In the genomic region with DNA sequence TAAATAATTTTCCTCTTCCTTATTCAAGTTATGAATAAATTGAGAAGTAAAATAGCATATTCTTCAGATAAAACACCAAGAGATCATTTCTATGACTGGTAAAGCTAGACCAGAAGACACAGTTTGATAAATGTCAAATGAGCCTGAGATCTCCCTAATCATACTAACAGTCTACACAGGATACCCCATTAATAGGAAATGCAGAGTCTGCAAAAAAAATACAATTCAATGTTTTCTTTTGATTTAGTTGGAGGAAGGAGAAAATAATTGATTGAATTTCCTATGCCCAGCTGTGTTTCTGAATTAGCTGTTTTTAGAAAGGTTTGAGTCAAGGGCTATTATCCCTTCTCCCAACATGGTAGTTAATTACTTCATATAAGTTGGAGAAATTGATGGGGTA, we compare ENCODE assay signal across 32 cellular contexts.
"Had no signal": no experiment of that assay in that cellular context is flagged by ENCODE, and none has a peak within 500 bp of the region (broad histone marks: within the 10 kb centered on the region; RNA-seq: fewer than 3 reads in every experiment).

No MANE protein-coding gene starts in this region.

- DNase-seq: activated B cell treated with CpG ODN at 0.5 μM for 24 hours; activated CD4-positive, alpha-beta memory T cell treated with anti-CD3 and anti-CD28 coated beads for 36 hours; activated CD4-positive, alpha-beta memory T cell treated with anti-CD3 and anti-CD28 coated beads, Interleukin-2, amount 10 ng/mL, durations not matched to agents 7 days and 5 days; activated CD4-positive, alpha-beta T cell treated with anti-CD3 and anti-CD28 coated beads for 1 hour; activated CD4-positive, alpha-beta T cell treated with anti-CD3 and anti-CD28 coated beads for 36 hours; activated CD4-positive, alpha-beta T cell treated with anti-CD3 and anti-CD28 coated beads for 4 hours; activated CD4-positive, alpha-beta T cell treated with anti-CD3 and anti-CD28 coated beads for 48 hours; activated CD4-positive, alpha-beta T cell treated with anti-CD3 and anti-CD28 coated beads, Interleukin-2, amount 10 ng/mL, durations not matched to agents 24 days and 14 days; activated CD4-positive, alpha-beta T cell treated with anti-CD3 and anti-CD28 coated beads, Interleukin-2, amount 10 ng/mL, durations not matched to agents 7 days and 5 days; activated CD4-positive, alpha-beta T cell treated with anti-CD3 and anti-CD28 coated beads, Interleukin-2, amount 50 U/mL, for 1 hour; activated CD4-positive, alpha-beta T cell treated with anti-CD3 and anti-CD28 coated beads, Interleukin-2, amount 50 U/mL, for 4 hours; activated CD4-positive, alpha-beta T cell treated with anti-CD3 and anti-CD28 coated beads, Interleukin-2, amount 50 U/mL, for 48 hours; activated CD4-positive, CD25-positive, alpha-beta regulatory T cell; activated CD4-positive, CD25-positive, alpha-beta regulatory T cell treated with anti-CD3 and anti-CD28 coated beads, Interleukin-2, amount 50 U/mL, for 72 hours; activated CD8-positive, alpha-beta memory T cell treated with anti-CD3 and anti-CD28 coated beads for 24 hours; activated CD8-positive, alpha-beta memory T cell treated with anti-CD3 and anti-CD28 coated beads, Interleukin-2, amount 10 ng/mL, durations not matched to agents 7 days and 5 days; activated CD8-positive, alpha-beta memory T cell treated with anti-CD3 and anti-CD28 coated beads, Interleukin-2, amount 50 U/mL, for 4 hours; activated CD8-positive, alpha-beta memory T cell treated with anti-CD3 and anti-CD28 coated beads, Interleukin-2, amount 50 U/mL, for 48 hours; activated CD8-positive, alpha-beta T cell treated with anti-CD3 and anti-CD28 coated beads for 36 hours; activated CD8-positive, alpha-beta T cell treated with anti-CD3 and anti-CD28 coated beads, Interleukin-2, amount 10 ng/mL, durations not matched to agents 7 days and 5 days; activated T-cell treated with anti-CD3 and anti-CD28 coated beads for 4 hours; activated T-cell treated with anti-CD3 and anti-CD28 coated beads, Interleukin-2, amount 50 U/mL, for 1 hour; activated T-cell treated with anti-CD3 and anti-CD28 coated beads, Interleukin-2, amount 50 U/mL, for 24 hours; T-helper 17 cell; T-helper 2 cell; T-helper 9 cell; T1000; WERI-Rb-1 had no signal

- H3K27ac ChIP-seq: VCaP, WERI-Rb-1 had no signal

- H3K36me3 ChIP-seq: WERI-Rb-1 had no signal

- ATAC-seq: activated CD4-positive, alpha-beta T cell treated with anti-CD3 and anti-CD28 coated beads for 36 hours; activated CD4-positive, CD25-positive, alpha-beta regulatory T cell treated with anti-CD3 and anti-CD28 coated beads, Interleukin-2, amount 50 U/mL, for 24 hours; activated CD8-positive, alpha-beta memory T cell treated with anti-CD3 and anti-CD28 coated beads, Interleukin-2, amount 10 ng/mL, durations not matched to agents 7 days and 5 days; activated CD8-positive, alpha-beta T cell treated with anti-CD3 and anti-CD28 coated beads for 36 hours; activated CD8-positive, alpha-beta T cell treated with anti-CD3 and anti-CD28 coated beads, Interleukin-2, amount 10 ng/mL, durations not matched to agents 7 days and 5 days; T-helper 17 cell; WTC11 had no signal

- FAIRE-seq: TTC549 had no signal
